10 cellular contexts compared by ENCODE assay signal in genomic region chr17:65176646-65177409, GRCh38.
"Had no signal": no experiment of that assay in that cellular context is flagged by ENCODE, and none has a peak within 500 bp of the region (broad histone marks: within the 10 kb centered on the region; RNA-seq: fewer than 3 reads in every experiment).

No MANE protein-coding gene starts in this region.

- H3K9me3 Mint-ChIP-seq: endodermal cell, mesothelial cell of epicardium had no signal

- H3K9me3 ChIP-seq: heart left ventricle, lower lobe of right lung, pancreas, sigmoid colon, spleen had no signal

- H3K4me3 ChIP-seq: heart left ventricle, lower lobe of right lung, pancreas, sigmoid colon, spleen had no signal

- ATAC-seq: heart left ventricle, left cardiac atrium, lower lobe of right lung, pancreas had no signal

- H3K4me1 ChIP-seq: pancreas, sigmoid colon had no signal

- DNase-seq: activated gamma-delta T cell; activated T-cell treated with anti-CD3 and anti-CD28 coated beads, Interleukin-2, amount 50 U/mL, for 1 hour; endodermal cell; heart left ventricle; left cardiac atrium; lower lobe of right lung; pancreas; sigmoid colon; spleen had no signal

- H3K4me3 Mint-ChIP-seq: endodermal cell, mesothelial cell of epicardium had no signal

- H3K27ac ChIP-seq: heart left ventricle, lower lobe of right lung, pancreas, sigmoid colon, spleen had no signal

- H3K36me3 Mint-ChIP-seq: mesothelial cell of epicardium had no signal

- H3K36me3 ChIP-seq: heart left ventricle, lower lobe of right lung, pancreas, sigmoid colon, spleen had no signal

- H3K27ac Mint-ChIP-seq: endodermal cell, mesothelial cell of epicardium had no signal

- H3K27me3 ChIP-seq: heart left ventricle, pancreas, sigmoid colon, spleen had no signal
